Comparison of ENCODE assay signal across 17 cellular contexts in the genomic region with DNA sequence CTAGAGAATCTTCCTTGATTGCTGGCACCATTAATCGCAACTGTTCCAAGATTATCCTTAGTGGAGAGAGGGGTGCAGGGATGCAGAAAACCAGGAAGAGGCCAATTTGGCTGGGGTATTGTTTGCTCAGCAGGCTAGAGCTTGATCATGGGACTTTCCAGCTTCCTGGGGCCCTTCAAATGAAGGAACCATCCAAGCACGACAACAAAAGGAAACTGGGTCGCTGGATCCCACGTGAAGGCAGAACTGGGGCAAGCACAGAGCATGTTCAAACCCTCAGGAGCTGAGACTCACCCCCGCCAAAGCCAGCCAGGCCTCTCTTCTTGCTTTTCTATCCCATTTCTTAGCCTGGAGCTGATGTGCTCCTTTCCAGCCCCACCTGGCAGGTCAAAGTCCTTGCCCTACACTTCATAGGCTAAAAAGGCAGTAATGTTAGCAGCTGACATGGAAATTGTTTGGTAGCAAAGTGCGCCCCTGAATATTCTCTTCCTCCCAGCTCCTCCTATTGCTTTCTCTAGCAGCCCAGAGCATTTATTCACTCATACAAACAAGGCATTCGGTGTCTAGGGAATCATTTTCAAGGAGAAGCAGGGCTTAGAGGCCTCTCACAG. TPM values are rescaled to one million over a fixed set of nuclear protein-coding genes. Genes with fewer than 3 reads are reported as not detected.
A peak's percentile ranks its signal among the peaks of the same experiment; 100 is the strongest.
DNase-seq lines count a peak whose midpoint lies in the region; ATAC-seq, FAIRE-seq and TF ChIP-seq lines count a peak whose summit lies in the region.
"Had no signal": no experiment of that assay in that cellular context is flagged by ENCODE, and none has a peak within 500 bp of the region (broad histone marks: within the 10 kb centered on the region; RNA-seq: fewer than 3 reads in every experiment).

No MANE protein-coding gene starts in this region.

- no peak for FAIRE-seq in HepG2 (lab: Jason Lieb, UNC)

- H3K4me1 Mint-ChIP-seq in stimulated activated effector memory CD8-positive, alpha-beta T cell treated with anti-CD3 and anti-CD28 coated beads, Interleukin-12 subunit alpha, Interleukin-12 subunit beta, amount 100 ng/mL, for 72 hours = peaks cover 6% of the 10 kb centered on the region
- H3K4me1 Mint-ChIP-seq in activated CD8-positive, alpha-beta memory T cell treated with anti-CD3 and anti-CD28 coated beads, Interleukin-2, amount 10 ng/mL, durations not matched to agents 7 days and 5 days = peaks cover 10% of the 10 kb centered on the region

- no peak for TF ChIP-seq EP300 in HepG2 (IDR thresholded peaks at IDR 0.05; ENCODE audit: low read depth in 2 of 2, low read length in 2 of 2)
- TF ChIP-seq EP300 in HepG2 (CRISPR knock-in tag; IDR thresholded peaks at IDR 0.05; ENCODE audit: borderline replicate concordance) = no peak

- no peaks in the 10 kb centered on the region for H3K27me3 Mint-ChIP-seq in activated CD8-positive, alpha-beta memory T cell treated with anti-CD3 and anti-CD28 coated beads, Interleukin-2, amount 10 ng/mL, durations not matched to agents 7 days and 5 days

- peak; percentile 41 for DNase-seq in NCI-H1092 treated with DMSO at 0.1 percent for 48 hours (lab: John Stamatoyannopoulos, UW)
- DNase-seq in NCI-H1092 (lab: John Stamatoyannopoulos, UW) = no peak
- no peak for DNase-seq in stimulated activated effector memory CD8-positive, alpha-beta T cell treated with anti-CD3 and anti-CD28 coated beads, Interleukin-12 subunit alpha, Interleukin-12 subunit beta, amount 100 ng/mL, for 72 hours (ENCODE audit: low spot score in 2 of 2)
- no peak for DNase-seq in activated CD8-positive, alpha-beta memory T cell treated with anti-CD3 and anti-CD28 coated beads, Interleukin-2, amount 10 ng/mL, durations not matched to agents 7 days and 5 days
- no peak for DNase-seq in HepG2 (ENCODE audit: low spot score)
- DNase-seq: DMS79; NCI-H2081 treated with DMSO at 0.1 percent for 48 hours; stimulated activated CD4-positive, alpha-beta T cell treated with anti-CD3 and anti-CD28 coated beads, Interleukin-4, amount 100 ng/mL, for 24 hours; upper lobe of left lung had no signal

- no TSS peak for BruUV-seq in HepG2 (replicated peaks; lab: Mats Ljungman, UMichigan)

- H3K27ac ChIP-seq in angular gyrus (ENCODE audit: low read depth, low read length) (peak overlapping the region; percentile 57), layer of hippocampus (ENCODE audit: low read depth, low read length) (peak overlapping the region; percentile 64), HepG2 (ENCODE audit: extremely low read length, insufficient read depth, low read length) (no peak overlapping the region)
- H3K27ac ChIP-seq: 22Rv1, upper lobe of left lung, VCaP had no signal

- 1% methylated on average over 6 of the region's 7 CpGs for WGBS in HepG2 (ENCODE audit: low lambda C conversion rate)

- no peak for TF ChIP-seq POLR2A in HepG2 (IDR thresholded peaks at IDR 0.05; ENCODE audit: insufficient read depth in 1 of 2, low read depth in 2 of 2, low read length in 2 of 2)

- no peak for TF ChIP-seq RAD21 in HepG2 (CRISPR knock-in tag; IDR thresholded peaks at IDR 0.05)

- no peak for TF ChIP-seq CTCF in HepG2 (CRISPR knock-in tag; IDR thresholded peaks at IDR 0.05)

- H3K9ac ChIP-seq in HepG2 (ENCODE audit: insufficient read depth, low read depth, low read length) = no peak overlapping the region

- POLR2A ChIA-PET in HepG2 (lab: Yijun Ruan, JAX) = no interaction called here

- CTCF ChIA-PET in activated CD8-positive, alpha-beta memory T cell treated with anti-CD3 and anti-CD28 coated beads, Interleukin-2, amount 10 ng/mL, durations not matched to agents 7 days and 5 days (lab: Charles Lee) = interaction anchor here (0.9 to 1.6 kb wide), 4 partner anchors 14 to 76 kb away, joined by 3 to 7 read pairs (median 3); partner anchors contain the start of gene KCNA10
- CTCF ChIA-PET in HepG2 (lab: Yijun Ruan, JAX; ENCODE audit: low intra/inter-chr PET ratio, low total read pairs) = no interaction called here

- H3K9me3 Mint-ChIP-seq in stimulated activated effector memory CD8-positive, alpha-beta T cell treated with anti-CD3 and anti-CD28 coated beads, Interleukin-12 subunit alpha, Interleukin-12 subunit beta, amount 100 ng/mL, for 72 hours = no peaks in the 10 kb centered on the region
- no peaks in the 10 kb centered on the region for H3K9me3 Mint-ChIP-seq in activated CD8-positive, alpha-beta memory T cell treated with anti-CD3 and anti-CD28 coated beads, Interleukin-2, amount 10 ng/mL, durations not matched to agents 7 days and 5 days (ENCODE audit: low read depth)
- H3K9me3 Mint-ChIP-seq: activated T-helper 17 cell treated with anti-CD3 and anti-CD28 coated beads, Interleukin-2, amount 50 U/mL, for 72 hours had no signal

- H3K79me2 ChIP-seq in HepG2 (ENCODE audit: insufficient read depth, low read length) = no peaks in the 10 kb centered on the region

- H3K4me2 ChIP-seq in HepG2 (ENCODE audit: low read depth, low read length) = no peak overlapping the region

- H3K36me3 ChIP-seq in HepG2 (replicated peaks in 1 of 2; ENCODE audit: control insufficient read depth in 1 of 2, insufficient read depth in 2 of 2, low read length in 2 of 2) = no peaks in the 10 kb centered on the region
- H3K36me3 ChIP-seq: upper lobe of left lung had no signal

- ATAC-seq in stimulated activated effector memory CD8-positive, alpha-beta T cell treated with anti-CD3 and anti-CD28 coated beads, Interleukin-12 subunit alpha, Interleukin-12 subunit beta, amount 100 ng/mL, for 72 hours = no peak
- ATAC-seq in GM19452 (IDR thresholded peaks at IDR 0.05; ENCODE audit: unreplicated experiment) (no peak), HepG2 (no peak)
- ATAC-seq in activated CD8-positive, alpha-beta memory T cell treated with anti-CD3 and anti-CD28 coated beads, Interleukin-2, amount 10 ng/mL, durations not matched to agents 7 days and 5 days = no peak
- ATAC-seq: activated T-helper 17 cell treated with anti-CD3 and anti-CD28 coated beads, Interleukin-2, amount 50 U/mL, for 72 hours had no signal

- H2AFZ ChIP-seq in HepG2 (ENCODE audit: low read length) = no peak overlapping the region

- in situ Hi-C loops in HepG2 (cut with HindIII; ENCODE audit: extremely low pct_ligation_motif_present, low pct_unique_long_range_greater_than_20kb) = no loop called here

- H3K4me1 ChIP-seq in HepG2 (ENCODE audit: insufficient read depth, low read length) = no peaks in the 10 kb centered on the region
- H3K4me1 ChIP-seq: upper lobe of left lung had no signal

- H3K4me3 Mint-ChIP-seq in stimulated activated effector memory CD8-positive, alpha-beta T cell treated with anti-CD3 and anti-CD28 coated beads, Interleukin-12 subunit alpha, Interleukin-12 subunit beta, amount 100 ng/mL, for 72 hours = no peak overlapping the region
- no peak overlapping the region for H3K4me3 Mint-ChIP-seq in activated CD8-positive, alpha-beta memory T cell treated with anti-CD3 and anti-CD28 coated beads, Interleukin-2, amount 10 ng/mL, durations not matched to agents 7 days and 5 days
- H3K4me3 Mint-ChIP-seq: activated T-helper 17 cell treated with anti-CD3 and anti-CD28 coated beads, Interleukin-2, amount 50 U/mL, for 72 hours had no signal

- no peak overlapping the region for H3K4me3 ChIP-seq in HepG2 (replicated peaks in 1 of 3; ENCODE audit: insufficient read depth in 1 of 3, low read depth in 2 of 3, low read length in 3 of 3)
- H3K4me3 ChIP-seq: upper lobe of left lung had no signal

- H3K27ac Mint-ChIP-seq in stimulated activated effector memory CD8-positive, alpha-beta T cell treated with anti-CD3 and anti-CD28 coated beads, Interleukin-12 subunit alpha, Interleukin-12 subunit beta, amount 100 ng/mL, for 72 hours = peak overlapping the region; percentile 27
- no peak overlapping the region for H3K27ac Mint-ChIP-seq in activated CD8-positive, alpha-beta memory T cell treated with anti-CD3 and anti-CD28 coated beads, Interleukin-2, amount 10 ng/mL, durations not matched to agents 7 days and 5 days
- H3K27ac Mint-ChIP-seq: activated T-helper 17 cell treated with anti-CD3 and anti-CD28 coated beads, Interleukin-2, amount 50 U/mL, for 72 hours had no signal

- H3K27me3 ChIP-seq in layer of hippocampus (ENCODE audit: control insufficient read depth, insufficient read depth, low read length) = no peaks in the 10 kb centered on the region
- H3K27me3 ChIP-seq in HepG2 (ENCODE audit: control insufficient read depth in 1 of 2, insufficient read depth in 2 of 2, low read length in 2 of 2) = 0 out of 5 replicates have a peak, but pooled peaks cover 0 to 3% of the 10 kb centered on the region in 2 experiments
- H3K27me3 ChIP-seq: upper lobe of left lung had no signal

- H3K9me3 ChIP-seq in HepG2 (ENCODE audit: low read length) = no peaks in the 10 kb centered on the region
- H3K9me3 ChIP-seq: upper lobe of left lung had no signal

- intact Hi-C loops in HepG2 (cut with micrococcal nuclease; ENCODE audit: unreplicated experiment) = no loop called here

- H3K36me3 Mint-ChIP-seq in stimulated activated effector memory CD8-positive, alpha-beta T cell treated with anti-CD3 and anti-CD28 coated beads, Interleukin-12 subunit alpha, Interleukin-12 subunit beta, amount 100 ng/mL, for 72 hours = no peaks in the 10 kb centered on the region
- H3K36me3 Mint-ChIP-seq in activated CD8-positive, alpha-beta memory T cell treated with anti-CD3 and anti-CD28 coated beads, Interleukin-2, amount 10 ng/mL, durations not matched to agents 7 days and 5 days = no peaks in the 10 kb centered on the region

- H4K20me1 ChIP-seq in HepG2 (ENCODE audit: insufficient read depth, low read length) = no peaks in the 10 kb centered on the region

RNA-seq across cellular contexts. Expression of gene KCNA2, which starts 11.6 kb away (rescaled TPM):
- total RNA-seq in activated CD8-positive, alpha-beta memory T cell treated with anti-CD3 and anti-CD28 coated beads, Interleukin-2, amount 10 ng/mL, durations not matched to agents 7 days and 5 days = 1 to 10 TPM; 2.4 to 3.7 TPM
- total RNA-seq in HepG2 (2016; rRNA removed; fragmentation: Illumina TruSeq; extraction: Trizol) = not detected in 2 replicates
- not detected in 2 replicates for total RNA-seq in HepG2 (2016; cell fraction: cytosol; rRNA removed; fragmentation: Illumina TruSeq; extraction: Trizol; ENCODE audit: low read depth)
- total RNA-seq in HepG2 (2016; cell fraction: insoluble cytoplasmic fraction; rRNA removed; fragmentation: Illumina TruSeq; extraction: Trizol) = not detected in 2 replicates
- not detected in 2 replicates for total RNA-seq in HepG2 (2016; cell fraction: membrane; rRNA removed; fragmentation: Illumina TruSeq; extraction: Trizol)
- total RNA-seq in HepG2 (2016; cell fraction: nucleus; rRNA removed; fragmentation: Illumina TruSeq; extraction: Trizol) = not detected in 2 replicates
- not detected in 2 replicates for polyA plus RNA-seq in HepG2 (2011; rRNA removed)
- polyA plus RNA-seq in HepG2 (2011; cell fraction: cytosol; rRNA removed) = not detected in 2 replicates
- polyA plus RNA-seq in HepG2 (2011; cell fraction: nucleus; rRNA removed) = not detected in 2 replicates
- not detected in 2 replicates for polyA plus RNA-seq in HepG2 (2012)
- polyA plus RNA-seq in HepG2 (2016; cell fraction: cytosol; fragmentation: Illumina TruSeq; extraction: Trizol; ENCODE audit: low read depth) = not detected in 2 replicates
- not detected in 2 replicates for polyA plus RNA-seq in HepG2 (2016; cell fraction: insoluble cytoplasmic fraction; fragmentation: Illumina TruSeq; extraction: Trizol; ENCODE audit: low read depth)
- polyA plus RNA-seq in HepG2 (2016; cell fraction: membrane; fragmentation: Illumina TruSeq; extraction: Trizol; ENCODE audit: low read depth) = not detected in 2 replicates
- not detected in 2 replicates for polyA plus RNA-seq in HepG2 (2016; cell fraction: nucleus; fragmentation: Illumina TruSeq; extraction: Trizol; ENCODE audit: insufficient read depth, low read depth)
- polyA minus RNA-seq in HepG2 (2011; rRNA and poly(A)+ RNA removed; ENCODE audit: low replicate concordance) = not detected in 2 replicates
- polyA minus RNA-seq in HepG2 (2011; cell fraction: cytosol; rRNA and poly(A)+ RNA removed) = not detected in 2 replicates
- not detected in 2 replicates for polyA minus RNA-seq in HepG2 (2011; cell fraction: nucleus; rRNA and poly(A)+ RNA removed)
- total RNA-seq: MCF 10A had no signal
- polyA plus RNA-seq: BJ had no signal
